ENCODE assay signal across 1 cellular context in the genomic region with DNA sequence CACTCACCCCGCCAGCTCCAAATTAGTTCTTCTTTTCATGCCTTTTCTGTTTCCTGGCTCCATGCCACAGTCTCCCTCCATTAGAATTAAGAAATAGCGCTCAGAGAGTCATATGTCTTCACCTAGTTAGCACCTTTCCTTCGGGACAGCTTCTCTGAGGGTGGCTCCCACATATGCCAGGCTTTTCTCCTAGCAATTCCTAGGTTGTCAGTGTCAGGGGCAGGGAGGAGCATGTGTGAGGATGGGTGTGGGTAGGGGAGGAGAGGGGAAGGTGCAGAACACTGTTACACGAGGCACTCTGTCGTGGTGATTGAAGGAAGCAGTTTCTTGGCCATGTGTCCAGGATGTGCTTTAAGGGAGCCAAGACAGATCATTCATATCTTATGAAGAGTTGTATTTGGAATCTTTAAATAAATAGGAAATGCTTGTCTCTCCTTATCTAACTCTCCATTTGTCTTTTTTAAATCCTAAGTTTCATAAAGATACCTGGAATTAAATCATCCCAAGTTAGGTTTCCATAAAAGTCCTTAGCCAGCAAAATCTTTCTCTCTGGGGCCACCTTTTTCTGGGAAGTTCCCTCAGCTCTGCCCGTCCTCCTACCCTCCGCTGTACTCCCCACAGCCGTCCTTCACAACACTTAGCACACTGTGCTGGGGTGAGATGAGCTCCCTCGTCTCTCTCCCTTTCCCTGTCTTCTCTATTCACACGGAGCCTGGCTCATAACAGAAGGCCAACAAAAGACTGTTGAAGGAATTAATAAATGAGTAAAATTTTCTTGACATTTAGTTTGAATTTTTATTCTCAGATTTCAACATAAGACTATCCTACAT.
TF ChIP-seq lines count a peak whose summit lies in the region.

No MANE protein-coding gene starts in this region.

TF ChIP-seq in A549, 52 proteins besides CTCF, POLR2A, EP300 and RAD21 (continued from another document):
- TF ChIP-seq, protein P1, sequence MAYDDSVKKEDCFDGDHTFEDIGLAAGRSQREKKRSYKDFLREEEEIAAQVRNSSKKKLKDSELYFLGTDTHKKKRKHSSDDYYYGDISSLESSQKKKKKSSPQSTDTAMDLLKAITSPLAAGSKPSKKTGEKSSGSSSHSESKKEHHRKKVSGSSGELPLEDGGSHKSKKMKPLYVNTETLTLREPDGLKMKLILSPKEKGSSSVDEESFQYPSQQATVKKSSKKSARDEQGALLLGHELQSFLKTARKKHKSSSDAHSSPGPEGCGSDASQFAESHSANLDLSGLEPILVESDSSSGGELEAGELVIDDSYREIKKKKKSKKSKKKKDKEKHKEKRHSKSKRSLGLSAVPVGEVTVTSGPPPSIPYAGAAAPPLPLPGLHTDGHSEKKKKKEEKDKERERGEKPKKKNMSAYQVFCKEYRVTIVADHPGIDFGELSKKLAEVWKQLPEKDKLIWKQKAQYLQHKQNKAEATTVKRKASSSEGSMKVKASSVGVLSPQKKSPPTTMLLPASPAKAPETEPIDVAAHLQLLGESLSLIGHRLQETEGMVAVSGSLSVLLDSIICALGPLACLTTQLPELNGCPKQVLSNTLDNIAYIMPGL (CRISPR knock-in tag; IDR thresholded peaks at IDR 0.05; ENCODE audit: borderline replicate concordance): no peak
- TF ChIP-seq JUNB (IDR thresholded peaks at IDR 0.05) (no peak), ZSCAN20 (CRISPR knock-in tag; IDR thresholded peaks at IDR 0.05) (no peak), FOSL2 (IDR thresholded peaks at IDR 0.05) (no peak), FOSL2 (CRISPR knock-in tag; IDR thresholded peaks at IDR 0.05) (no peak), GATA3 (IDR thresholded peaks at IDR 0.05; ENCODE audit: borderline replicate concordance) (no peak), PBX3 (IDR thresholded peaks at IDR 0.05) (no peak), ESRRA (IDR thresholded peaks at IDR 0.05; ENCODE audit: borderline replicate concordance, low read length) (no peak), CBX8 (IDR thresholded peaks at IDR 0.05) (no peak), EHF (CRISPR knock-in tag; IDR thresholded peaks at IDR 0.05) (no peak), ZFP36 (IDR thresholded peaks at IDR 0.05; ENCODE audit: borderline replicate concordance, partially characterized antibody) (no peak)
- TF ChIP-seq, protein P2, sequence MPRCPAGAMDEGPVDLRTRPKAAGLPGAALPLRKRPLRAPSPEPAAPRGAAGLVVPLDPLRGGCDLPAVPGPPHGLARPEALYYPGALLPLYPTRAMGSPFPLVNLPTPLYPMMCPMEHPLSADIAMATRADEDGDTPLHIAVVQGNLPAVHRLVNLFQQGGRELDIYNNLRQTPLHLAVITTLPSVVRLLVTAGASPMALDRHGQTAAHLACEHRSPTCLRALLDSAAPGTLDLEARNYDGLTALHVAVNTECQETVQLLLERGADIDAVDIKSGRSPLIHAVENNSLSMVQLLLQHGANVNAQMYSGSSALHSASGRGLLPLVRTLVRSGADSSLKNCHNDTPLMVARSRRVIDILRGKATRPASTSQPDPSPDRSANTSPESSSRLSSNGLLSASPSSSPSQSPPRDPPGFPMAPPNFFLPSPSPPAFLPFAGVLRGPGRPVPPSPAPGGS (IDR thresholded peaks at IDR 0.05): no peak
TF ChIP-seq in A549: peak in this region for 0.
